Comparison of ENCODE assay signal across 1 cellular context in genomic region chr1:59055908-59056719, GRCh38.
TF ChIP-seq lines count a peak whose summit lies in the region.

No MANE protein-coding gene starts in this region.

TF ChIP-seq in HepG2, 621 proteins besides CTCF, POLR2A, EP300 and RAD21 (continued from another document):
- TF ChIP-seq SETDB1 (CRISPR knock-in tag; IDR thresholded peaks at IDR 0.05; ENCODE audit: borderline replicate concordance) (no peak), TCF12 (IDR thresholded peaks at IDR 0.05) (no peak), TCF12 (CRISPR knock-in tag; IDR thresholded peaks at IDR 0.05) (no peak), THYN1 (CRISPR knock-in tag; IDR thresholded peaks at IDR 0.05; ENCODE audit: borderline replicate concordance, low read depth) (no peak), ZBTB25 (CRISPR knock-in tag; IDR thresholded peaks at IDR 0.05) (no peak)
- TF ChIP-seq, protein P1, sequence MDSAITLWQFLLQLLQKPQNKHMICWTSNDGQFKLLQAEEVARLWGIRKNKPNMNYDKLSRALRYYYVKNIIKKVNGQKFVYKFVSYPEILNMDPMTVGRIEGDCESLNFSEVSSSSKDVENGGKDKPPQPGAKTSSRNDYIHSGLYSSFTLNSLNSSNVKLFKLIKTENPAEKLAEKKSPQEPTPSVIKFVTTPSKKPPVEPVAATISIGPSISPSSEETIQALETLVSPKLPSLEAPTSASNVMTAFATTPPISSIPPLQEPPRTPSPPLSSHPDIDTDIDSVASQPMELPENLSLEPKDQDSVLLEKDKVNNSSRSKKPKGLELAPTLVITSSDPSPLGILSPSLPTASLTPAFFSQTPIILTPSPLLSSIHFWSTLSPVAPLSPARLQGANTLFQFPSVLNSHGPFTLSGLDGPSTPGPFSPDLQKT (CRISPR knock-in tag; IDR thresholded peaks at IDR 0.05; ENCODE audit: borderline replicate concordance): no peak
